24 cellular contexts compared by ENCODE assay signal in the genomic region with DNA sequence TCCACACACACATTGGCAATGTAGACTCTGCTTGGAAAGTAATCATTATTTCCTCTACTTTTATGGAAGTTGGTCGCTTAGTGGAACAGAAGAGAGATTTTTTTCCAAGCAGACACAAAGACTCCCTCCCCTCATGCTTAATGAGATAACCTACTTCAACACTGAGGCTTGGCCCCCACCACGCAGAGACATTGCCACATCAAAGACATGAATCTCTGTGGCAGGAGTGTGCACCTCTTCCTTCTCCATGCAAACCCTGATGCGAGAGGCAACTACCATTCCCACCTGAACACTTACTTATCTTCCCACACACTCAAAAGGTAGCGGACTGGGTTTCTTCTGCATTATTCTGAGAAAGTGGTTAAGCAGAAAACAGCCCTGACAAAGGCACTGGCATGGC. TPM values are rescaled to one million over a fixed set of nuclear protein-coding genes. Genes with fewer than 3 reads are reported as not detected.
"Had no signal": no experiment of that assay in that cellular context is flagged by ENCODE, and none has a peak within 500 bp of the region (broad histone marks: within the 10 kb centered on the region; RNA-seq: fewer than 3 reads in every experiment).

No MANE protein-coding gene starts in this region.

- H2AFZ ChIP-seq: PC-9 had no signal

- H3K4me1 Mint-ChIP-seq: brain; central memory CD8-positive, alpha-beta T cell had no signal

- DNase-seq: activated CD4-positive, CD25-positive, alpha-beta regulatory T cell; activated CD8-positive, alpha-beta memory T cell treated with anti-CD3 and anti-CD28 coated beads, Interleukin-2, amount 10 ng/mL, durations not matched to agents 7 days and 5 days; activated effector memory CD4-positive, alpha-beta T cell treated with Interleukin-2 at 50 U/mL for 16 hours; activated naive CD4-positive, alpha-beta T cell; activated T-cell treated with anti-CD3 and anti-CD28 coated beads, Interleukin-2, amount 50 U/mL, for 24 hours; amygdala; MG63; NCI-H1092 treated with DMSO at 0.1 percent for 48 hours; NCI-H1417 treated with DMSO at 0.1 percent for 48 hours; NCI-H1694 treated with DMSO at 0.1 percent for 48 hours; NCI-H2029 treated with DMSO at 0.1 percent for 48 hours; NCI-H345; NCI-H510A treated with DMSO at 0.1 percent for 48 hours; PC-9; SHP77 treated with DMSO at 0.1 percent for 48 hours; T-helper 2 cell; T1000 had no signal

- H3K9ac ChIP-seq: KMS-11 had no signal

- H3K9me3 Mint-ChIP-seq: activated T-cell treated with anti-CD3 and anti-CD28 coated beads, Interleukin-2, amount 50 U/mL, for 24 hours; activated T-helper 1 cell treated with anti-CD3 and anti-CD28 coated beads, Interleukin-12 subunit alpha, Interleukin-12 subunit beta, Interleukin-2, Interleukin-4 antibody, amounts not matched to agents 30 ng/mL and 10 ng/mL and 1 ng/mL, durations not matched to agents 14 hours and 24 hours and 36 hours; brain; central memory CD8-positive, alpha-beta T cell; IgD-negative memory B cell had no signal

- H3K27me3 ChIP-seq: MG63 had no signal

- H3K9me3 ChIP-seq: MG63 had no signal

- H3K27ac Mint-ChIP-seq: activated CD8-positive, alpha-beta memory T cell treated with anti-CD3 and anti-CD28 coated beads, Interleukin-2, amount 10 ng/mL, durations not matched to agents 7 days and 5 days; activated T-cell treated with anti-CD3 and anti-CD28 coated beads, Interleukin-2, amount 50 U/mL, for 24 hours; activated T-helper 1 cell treated with anti-CD3 and anti-CD28 coated beads, Interleukin-12 subunit alpha, Interleukin-12 subunit beta, Interleukin-2, Interleukin-4 antibody, amounts not matched to agents 30 ng/mL and 10 ng/mL and 1 ng/mL, durations not matched to agents 14 hours and 24 hours and 36 hours; brain; IgD-negative memory B cell had no signal

- H3K4me3 ChIP-seq: MG63, PC-9 had no signal

- H3K27ac ChIP-seq: KMS-11, PC-9 had no signal

- ATAC-seq: activated CD8-positive, alpha-beta memory T cell treated with anti-CD3 and anti-CD28 coated beads, Interleukin-2, amount 10 ng/mL, durations not matched to agents 7 days and 5 days had no signal

- H3K4me2 ChIP-seq: KMS-11, PC-9 had no signal

- H3K4me3 Mint-ChIP-seq: activated CD8-positive, alpha-beta memory T cell treated with anti-CD3 and anti-CD28 coated beads, Interleukin-2, amount 10 ng/mL, durations not matched to agents 7 days and 5 days; activated T-cell treated with anti-CD3 and anti-CD28 coated beads, Interleukin-2, amount 50 U/mL, for 24 hours; activated T-helper 1 cell treated with anti-CD3 and anti-CD28 coated beads, Interleukin-12 subunit alpha, Interleukin-12 subunit beta, Interleukin-2, Interleukin-4 antibody, amounts not matched to agents 30 ng/mL and 10 ng/mL and 1 ng/mL, durations not matched to agents 14 hours and 24 hours and 36 hours; brain; central memory CD8-positive, alpha-beta T cell; IgD-negative memory B cell had no signal

- FAIRE-seq: astrocyte, TTC549 had no signal

- H3K36me3 Mint-ChIP-seq: brain had no signal

- H3K36me3 ChIP-seq: MG63 had no signal

- H3K27me3 Mint-ChIP-seq: activated CD8-positive, alpha-beta memory T cell treated with anti-CD3 and anti-CD28 coated beads, Interleukin-2, amount 10 ng/mL, durations not matched to agents 7 days and 5 days; activated T-cell treated with anti-CD3 and anti-CD28 coated beads, Interleukin-2, amount 50 U/mL, for 24 hours; central memory CD8-positive, alpha-beta T cell; IgD-negative memory B cell had no signal

RNA-seq across cellular contexts. Expression of a gene that starts 37.3 kb away (rescaled TPM):
- total RNA-seq: PC-9 had no signal
- polyA plus RNA-seq: IgD-negative memory B cell had no signal
